14 cellular contexts compared by ENCODE assay signal in the genomic region with DNA sequence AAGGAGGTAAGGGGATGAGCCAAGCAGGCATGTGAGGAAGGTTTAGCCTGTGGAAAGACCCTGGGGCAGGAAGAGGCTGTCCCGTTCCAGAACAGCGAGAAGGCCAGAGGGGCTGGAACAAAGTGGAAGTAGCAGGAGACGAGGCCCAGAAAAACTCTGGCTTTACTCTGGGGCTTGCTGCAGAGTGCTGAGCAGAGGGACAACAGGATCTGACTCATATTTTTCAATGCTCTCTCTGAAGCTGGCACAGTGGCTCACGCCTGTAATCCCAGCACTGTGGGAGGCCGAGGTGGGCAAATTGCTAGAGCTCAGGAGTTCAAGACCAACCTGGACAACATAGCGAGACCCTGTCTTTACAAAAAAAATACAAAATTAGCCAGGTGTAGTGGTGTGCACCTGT. TPM values are rescaled to one million over a fixed set of nuclear protein-coding genes. Genes with fewer than 3 reads are reported as not detected.
DNase-seq lines count a peak whose midpoint lies in the region; ATAC-seq and TF ChIP-seq lines count a peak whose summit lies in the region.
"Had no signal": no experiment of that assay in that cellular context is flagged by ENCODE, and none has a peak within 500 bp of the region (broad histone marks: within the 10 kb centered on the region; RNA-seq: fewer than 3 reads in every experiment).

No MANE protein-coding gene starts in this region.

- peak; percentile 54 for DNase-seq in Daoy (ENCODE audit: low read depth)
- peak; percentile 34 for DNase-seq in M059J (ENCODE audit: low read depth)
- DNase-seq in WTC11 (ENCODE audit: low spot score), result no peak
- DNase-seq in lung microvascular endothelial cell (ENCODE audit: low read depth in 2 of 2), result peak; percentile 21 to 43
- no peak for DNase-seq in NCI-H2081 (lab: John Stamatoyannopoulos, UW)
- no peak for DNase-seq in MV-4-11 (lab: John Stamatoyannopoulos, UW)
- DNase-seq in body of pancreas, result no peak
- DNase-seq: CD4-positive, CD25-positive, alpha-beta regulatory T cell; DMS53; H7 had no signal

- no peak overlapping the region for H3K27ac ChIP-seq in body of pancreas
- H3K27ac ChIP-seq in gastroesophageal sphincter, result no peak overlapping the region
- H3K27ac ChIP-seq: 22Rv1 had no signal

- CTCF ChIA-PET in WTC11 (lab: Charles Lee), result interaction anchor here (8.5 kb wide), 1 partner anchor 22 kb away, joined by 130 read pairs; no protein-coding TSS in a partner anchor

- no peak overlapping the region for H3K4me3 Mint-ChIP-seq in WTC11
- H3K4me3 Mint-ChIP-seq: CD4-positive, CD25-positive, alpha-beta regulatory T cell had no signal

- POLR2A ChIA-PET in WTC11 (lab: Charles Lee), result interaction anchor here (0.7 kb wide), 1 partner anchor 888 kb away, joined by 3 read pairs; no protein-coding TSS in a partner anchor

- peaks cover 3% of the 10 kb centered on the region for H3K4me1 Mint-ChIP-seq in WTC11

- H3K27ac Mint-ChIP-seq in WTC11, result peak overlapping the region; percentile 52; the same call in 1 of the 2 replicates
- H3K27ac Mint-ChIP-seq: CD4-positive, CD25-positive, alpha-beta regulatory T cell had no signal

- no peaks in the 10 kb centered on the region for H3K9me3 Mint-ChIP-seq in WTC11

- H3K27me3 Mint-ChIP-seq in WTC11 (ENCODE audit: low read depth), result peaks cover 5% of the 10 kb centered on the region

- H3K9me3 ChIP-seq in body of pancreas (no peaks in the 10 kb centered on the region), gastroesophageal sphincter (no peaks in the 10 kb centered on the region)

- no peak for TF ChIP-seq POLR2A in body of pancreas (IDR thresholded peaks at IDR 0.05)
- no peak for TF ChIP-seq POLR2A in gastroesophageal sphincter (IDR thresholded peaks at IDR 0.05)

- ATAC-seq in WTC11 (no peak), body of pancreas (no peak), gastroesophageal sphincter (no peak)
- ATAC-seq: HepG2 had no signal

- 78 to 81% methylated on average over 6 of the region's 6 CpGs for WGBS in body of pancreas, 2 donors
- 60 to 63% methylated on average over 3 to 6 of the region's 6 CpGs for WGBS in gastroesophageal sphincter (ENCODE audit: low coverage in 1 of 2), 2 donors

- no peak for TF ChIP-seq EP300 in gastroesophageal sphincter (IDR thresholded peaks at IDR 0.05)

- H3K27me3 ChIP-seq in body of pancreas (peaks cover 0 to 7% of the 10 kb centered on the region in 2 donors), gastroesophageal sphincter (peaks cover 62% of the 10 kb centered on the region)
- H3K27me3 ChIP-seq: BLaER1 treated with 17β-estradiol and CSF1 and Interleukin-3, amounts not matched to agents 10 nM and 100 nM had no signal

- H3K4me1 ChIP-seq in body of pancreas (no peaks in the 10 kb centered on the region), gastroesophageal sphincter (peaks cover 0 to 1% (median 0%) of the 10 kb centered on the region in 3 donors)

- intact Hi-C loops in body of pancreas (cut with DNase I), result loop anchor here (10.0 kb wide), 1 partner anchor 593 kb away; no protein-coding TSS in a partner anchor

- H3K36me3 ChIP-seq in body of pancreas (replicated peaks in 1 of 2; ENCODE audit: insufficient read depth in 1 of 2, low read depth in 2 of 2) (no peaks in the 10 kb centered on the region), gastroesophageal sphincter (no peaks in the 10 kb centered on the region)
- H3K36me3 ChIP-seq: BLaER1 treated with 17β-estradiol and CSF1 and Interleukin-3, amounts not matched to agents 10 nM and 100 nM had no signal

- H3K4me3 ChIP-seq in body of pancreas (no peak overlapping the region), gastroesophageal sphincter (no peak overlapping the region)
- H3K4me3 ChIP-seq: BLaER1 treated with 17β-estradiol and CSF1 and Interleukin-3, amounts not matched to agents 10 nM and 100 nM had no signal

- no peak for TF ChIP-seq CTCF in WTC11 (IDR thresholded peaks at IDR 0.05)
- TF ChIP-seq CTCF in body of pancreas (IDR thresholded peaks at IDR 0.05), result no peak
- no peak for TF ChIP-seq CTCF in gastroesophageal sphincter (IDR thresholded peaks at IDR 0.05)

- H3K36me3 Mint-ChIP-seq in WTC11, result no peaks in the 10 kb centered on the region
- H3K36me3 Mint-ChIP-seq: CD4-positive, CD25-positive, alpha-beta regulatory T cell had no signal

TF ChIP-seq in WTC11, 78 proteins besides CTCF, POLR2A, EP300 and RAD21:
- TF ChIP-seq, protein P1, sequence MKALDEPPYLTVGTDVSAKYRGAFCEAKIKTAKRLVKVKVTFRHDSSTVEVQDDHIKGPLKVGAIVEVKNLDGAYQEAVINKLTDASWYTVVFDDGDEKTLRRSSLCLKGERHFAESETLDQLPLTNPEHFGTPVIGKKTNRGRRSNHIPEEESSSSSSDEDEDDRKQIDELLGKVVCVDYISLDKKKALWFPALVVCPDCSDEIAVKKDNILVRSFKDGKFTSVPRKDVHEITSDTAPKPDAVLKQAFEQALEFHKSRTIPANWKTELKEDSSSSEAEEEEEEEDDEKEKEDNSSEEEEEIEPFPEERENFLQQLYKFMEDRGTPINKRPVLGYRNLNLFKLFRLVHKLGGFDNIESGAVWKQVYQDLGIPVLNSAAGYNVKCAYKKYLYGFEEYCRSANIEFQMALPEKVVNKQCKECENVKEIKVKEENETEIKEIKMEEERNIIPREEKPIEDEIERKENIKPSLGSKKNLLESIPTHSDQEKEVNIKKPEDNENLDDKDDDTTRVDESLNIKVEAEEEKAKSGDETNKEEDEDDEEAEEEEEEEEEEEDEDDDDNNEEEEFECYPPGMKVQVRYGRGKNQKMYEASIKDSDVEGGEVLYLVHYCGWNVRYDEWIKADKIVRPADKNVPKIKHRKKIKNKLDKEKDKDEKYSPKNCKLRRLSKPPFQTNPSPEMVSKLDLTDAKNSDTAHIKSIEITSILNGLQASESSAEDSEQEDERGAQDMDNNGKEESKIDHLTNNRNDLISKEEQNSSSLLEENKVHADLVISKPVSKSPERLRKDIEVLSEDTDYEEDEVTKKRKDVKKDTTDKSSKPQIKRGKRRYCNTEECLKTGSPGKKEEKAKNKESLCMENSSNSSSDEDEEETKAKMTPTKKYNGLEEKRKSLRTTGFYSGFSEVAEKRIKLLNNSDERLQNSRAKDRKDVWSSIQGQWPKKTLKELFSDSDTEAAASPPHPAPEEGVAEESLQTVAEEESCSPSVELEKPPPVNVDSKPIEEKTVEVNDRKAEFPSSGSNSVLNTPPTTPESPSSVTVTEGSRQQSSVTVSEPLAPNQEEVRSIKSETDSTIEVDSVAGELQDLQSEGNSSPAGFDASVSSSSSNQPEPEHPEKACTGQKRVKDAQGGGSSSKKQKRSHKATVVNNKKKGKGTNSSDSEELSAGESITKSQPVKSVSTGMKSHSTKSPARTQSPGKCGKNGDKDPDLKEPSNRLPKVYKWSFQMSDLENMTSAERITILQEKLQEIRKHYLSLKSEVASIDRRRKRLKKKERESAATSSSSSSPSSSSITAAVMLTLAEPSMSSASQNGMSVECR (CRISPR knock-in tag; IDR thresholded peaks at IDR 0.05; ENCODE audit: borderline replicate concordance), result no peak
- TF ChIP-seq ETV6 (CRISPR knock-in tag; IDR thresholded peaks at IDR 0.05) (no peak), ZNF671 (CRISPR knock-in tag; IDR thresholded peaks at IDR 0.05) (no peak), ZNF232 (CRISPR knock-in tag; IDR thresholded peaks at IDR 0.05) (no peak), GRHL2 (CRISPR knock-in tag; IDR thresholded peaks at IDR 0.05; ENCODE audit: insufficient replicate concordance, severe bottlenecking) (no peak)
- TF ChIP-seq, protein P2, sequence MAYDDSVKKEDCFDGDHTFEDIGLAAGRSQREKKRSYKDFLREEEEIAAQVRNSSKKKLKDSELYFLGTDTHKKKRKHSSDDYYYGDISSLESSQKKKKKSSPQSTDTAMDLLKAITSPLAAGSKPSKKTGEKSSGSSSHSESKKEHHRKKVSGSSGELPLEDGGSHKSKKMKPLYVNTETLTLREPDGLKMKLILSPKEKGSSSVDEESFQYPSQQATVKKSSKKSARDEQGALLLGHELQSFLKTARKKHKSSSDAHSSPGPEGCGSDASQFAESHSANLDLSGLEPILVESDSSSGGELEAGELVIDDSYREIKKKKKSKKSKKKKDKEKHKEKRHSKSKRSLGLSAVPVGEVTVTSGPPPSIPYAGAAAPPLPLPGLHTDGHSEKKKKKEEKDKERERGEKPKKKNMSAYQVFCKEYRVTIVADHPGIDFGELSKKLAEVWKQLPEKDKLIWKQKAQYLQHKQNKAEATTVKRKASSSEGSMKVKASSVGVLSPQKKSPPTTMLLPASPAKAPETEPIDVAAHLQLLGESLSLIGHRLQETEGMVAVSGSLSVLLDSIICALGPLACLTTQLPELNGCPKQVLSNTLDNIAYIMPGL (CRISPR knock-in tag; IDR thresholded peaks at IDR 0.05), result no peak

RNA-seq across cellular contexts. Expression of a gene that starts 52.4 kb away (rescaled TPM):
- 0.09 and 0.97 TPM in 2 replicates for total RNA-seq in Daoy (2014; rRNA removed; shearing (Covaris generic))
- total RNA-seq in M059J (2014; rRNA removed; shearing (Covaris generic)), result not detected in 2 replicates
- 0.24 to 0.73 TPM (median 0.37 TPM) in 3 replicates for total RNA-seq in WTC11 (2021)
- total RNA-seq in lung microvascular endothelial cell, result not detected in 2 replicates
- total RNA-seq in body of pancreas, result not detected
- not detected for total RNA-seq in gastroesophageal sphincter
- total RNA-seq: CD4-positive, CD25-positive, alpha-beta regulatory T cell; HepG2 had no signal

Comparison
In these comparisons a context has a peak if more than half of its experiments do, and no peak if none do; other contexts are left out.
1. DNase-seq: peak in Daoy (single experiment), M059J (single experiment) and lung microvascular endothelial cell (2 of 2); none in WTC11 (single experiment), NCI-H2081 (0 of 2), MV-4-11 (single experiment) and body of pancreas (0 of 4).